12 cellular contexts compared by ENCODE assay signal in the genomic region with DNA sequence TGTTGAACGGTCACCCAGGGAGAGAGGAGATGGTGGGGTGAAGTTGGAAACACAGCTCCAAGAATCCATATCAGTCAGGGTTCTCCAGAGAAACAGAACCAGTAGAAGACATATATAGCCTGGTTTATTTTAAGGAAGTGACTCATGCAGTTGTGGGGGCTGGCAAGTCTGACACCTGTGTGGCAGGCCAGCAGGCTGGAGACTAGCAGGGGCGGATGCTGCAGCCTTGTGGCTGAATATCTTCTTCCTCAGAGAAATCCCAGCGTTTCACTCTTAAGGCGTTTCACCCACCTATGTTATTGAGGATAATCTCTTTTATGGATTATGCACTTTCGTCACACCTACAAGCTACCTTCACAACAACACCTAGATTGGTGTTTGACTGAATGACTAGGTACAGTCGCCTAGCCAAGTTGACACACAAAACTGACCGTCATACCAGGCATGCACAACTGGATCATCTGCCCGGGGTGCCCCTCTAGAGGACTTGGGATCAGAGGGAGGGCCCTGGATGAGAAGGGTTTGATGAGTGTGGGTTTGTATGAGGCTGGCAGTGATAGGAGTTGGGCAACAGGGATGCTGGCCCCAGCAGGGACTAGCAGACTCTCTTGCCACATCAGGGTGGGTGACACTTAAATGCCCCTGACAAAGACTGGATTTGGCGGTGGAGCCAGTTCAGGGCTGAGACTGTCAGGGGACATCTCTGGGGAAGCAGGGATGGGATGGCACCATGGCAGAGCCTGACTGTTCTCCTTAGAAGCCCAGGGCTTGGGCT. TPM values are rescaled to one million over a fixed set of nuclear protein-coding genes. Genes with fewer than 3 reads are reported as not detected.
DNase-seq lines count a peak whose midpoint lies in the region; ATAC-seq and TF ChIP-seq lines count a peak whose summit lies in the region.
"Had no signal": no experiment of that assay in that cellular context is flagged by ENCODE, and none has a peak within 500 bp of the region (broad histone marks: within the 10 kb centered on the region; RNA-seq: fewer than 3 reads in every experiment).

No MANE protein-coding gene starts in this region.

- H3K27me3 Mint-ChIP-seq in stimulated activated naive CD8-positive, alpha-beta T cell treated with anti-CD3 and anti-CD28 coated beads, Interleukin-15, amount 100 ng/mL, for 72 hours, result peaks cover 43% of the 10 kb centered on the region

- no peak overlapping the region for H3K9ac ChIP-seq in PC-3 (ENCODE audit: low read length)

- no peak overlapping the region for H3K4me3 ChIP-seq in PC-3 (ENCODE audit: low read length)
- H3K4me3 ChIP-seq in epithelial cell of esophagus (ENCODE audit: low read length), result no peak overlapping the region

- no peaks in the 10 kb centered on the region for H3K9me3 Mint-ChIP-seq in stimulated activated naive CD8-positive, alpha-beta T cell treated with anti-CD3 and anti-CD28 coated beads, Interleukin-15, amount 100 ng/mL, for 72 hours
- H3K9me3 Mint-ChIP-seq: T-helper 1 cell treated with Interleukin-12 subunit alpha and Interleukin-12 subunit beta and Interleukin-4 antibody, amounts not matched to agents 30 μg/mL and 1 μg/mL, for 36 hours had no signal

- ATAC-seq in PC-3, result peak; percentile 91
- ATAC-seq in stimulated activated naive CD8-positive, alpha-beta T cell treated with anti-CD3 and anti-CD28 coated beads, Interleukin-15, amount 100 ng/mL, for 72 hours, result peak; percentile 76

- no peak overlapping the region for H3K4me2 ChIP-seq in PC-3 (ENCODE audit: low read length)

- no peaks in the 10 kb centered on the region for H4K20me1 ChIP-seq in PC-3 (ENCODE audit: low read length)

- TF ChIP-seq CTCF in PC-3 (conservative IDR thresholded peaks at IDR 0.05; ENCODE audit: low read depth, low read length) (no peak), epithelial cell of esophagus (IDR thresholded peaks at IDR 0.05; ENCODE audit: insufficient read depth, low read depth, low read length, missing control alignments) (no peak)

- peaks cover 5% of the 10 kb centered on the region; the same call in 1 of the 2 replicates for H3K4me1 ChIP-seq in PC-3 (ENCODE audit: insufficient read depth, low read length)

- no peaks in the 10 kb centered on the region for H3F3A ChIP-seq in PC-3 (ENCODE audit: low read length, unreplicated experiment)

- intact Hi-C loops in PC-3 (cut with micrococcal nuclease), result no loop called here

- no peaks in the 10 kb centered on the region for H3K9me3 ChIP-seq in PC-3 (ENCODE audit: low read length)

- H3K79me2 ChIP-seq in PC-3 (ENCODE audit: low read length), result no peaks in the 10 kb centered on the region

- POLR2A ChIA-PET in PC-3 (lab: Charles Lee; ENCODE audit: unreplicated experiment), result no interaction called here

- no TSS peak for BruUV-seq in PC-3 (replicated peaks; lab: Mats Ljungman, UMichigan)

- H3K27ac ChIP-seq in PC-3 (ENCODE audit: low read length), result no peak overlapping the region

- no peak overlapping the region for H3K4me3 Mint-ChIP-seq in stimulated activated naive CD8-positive, alpha-beta T cell treated with anti-CD3 and anti-CD28 coated beads, Interleukin-15, amount 100 ng/mL, for 72 hours
- H3K4me3 Mint-ChIP-seq: T-helper 1 cell treated with Interleukin-12 subunit alpha and Interleukin-12 subunit beta and Interleukin-4 antibody, amounts not matched to agents 30 μg/mL and 1 μg/mL, for 36 hours had no signal

- no peaks in the 10 kb centered on the region for H3K36me3 ChIP-seq in PC-3 (ENCODE audit: low read depth, low read length)

- CTCF ChIA-PET in PC-3 (lab: Charles Lee), result no interaction called here

- H2AFZ ChIP-seq in PC-3 (ENCODE audit: low read length), result no peak overlapping the region

- no peak overlapping the region for H3K27ac Mint-ChIP-seq in stimulated activated naive CD8-positive, alpha-beta T cell treated with anti-CD3 and anti-CD28 coated beads, Interleukin-15, amount 100 ng/mL, for 72 hours
- H3K27ac Mint-ChIP-seq: T-helper 1 cell treated with Interleukin-12 subunit alpha and Interleukin-12 subunit beta and Interleukin-4 antibody, amounts not matched to agents 30 μg/mL and 1 μg/mL, for 36 hours had no signal

- H3K4me1 Mint-ChIP-seq in stimulated activated naive CD8-positive, alpha-beta T cell treated with anti-CD3 and anti-CD28 coated beads, Interleukin-15, amount 100 ng/mL, for 72 hours, result peaks cover 9% of the 10 kb centered on the region

- DNase-seq in activated effector memory CD4-positive, alpha-beta T cell treated with anti-CD3 and anti-CD28 coated beads, Interleukin-2, amount 50 U/mL, for 16 hours, result peak; percentile 55
- no peak for DNase-seq in activated effector memory CD4-positive, alpha-beta T cell treated with Interleukin-2 at 50 U/mL for 16 hours
- DNase-seq in PC-3 (peak; percentile 56), epithelial cell of esophagus (ENCODE audit: low read depth) (peak; percentile 36), GM03348 (ENCODE audit: low spot score) (no peak), iPS-NIHi11 (ENCODE audit: low spot score) (no peak), HPDE6-E6E7 (ENCODE audit: extremely low spot score) (no peak)
- peak in 1 of 2 donors; percentile 9 for DNase-seq in stimulated activated naive CD8-positive, alpha-beta T cell treated with anti-CD3 and anti-CD28 coated beads, Interleukin-15, amount 100 ng/mL, for 72 hours
- DNase-seq: NCI-H69, small intestine had no signal

- no peaks in the 10 kb centered on the region for H3K27me3 ChIP-seq in PC-3 (ENCODE audit: low read length)

- H3K9me2 ChIP-seq in PC-3 (replicated peaks; ENCODE audit: low read length), result no peaks in the 10 kb centered on the region

RNA-seq across cellular contexts. Expression of gene MROH2A, which starts 23.4 kb away (rescaled TPM):
- total RNA-seq in PC-3 (2014; rRNA removed), result not detected in 2 replicates
- total RNA-seq: chondrocyte had no signal

RNA-seq across cellular contexts. Expression of gene UGT1A1, which starts 41.5 kb away (rescaled TPM):
- total RNA-seq in PC-3 (2014; rRNA removed), result 0.33 TPM in 1 of 2 replicates, not detected in the other
- total RNA-seq: chondrocyte had no signal

RNA-seq across cellular contexts. Expression of gene HJURP, which starts 52.8 kb away (rescaled TPM):
- total RNA-seq in PC-3 (2014; rRNA removed), result 31.7 and 37.0 TPM in 2 replicates

Comparison
In these comparisons a context has a peak if more than half of its experiments do, and no peak if none do; other contexts are left out.
1. DNase-seq: peak in activated effector memory CD4-positive, alpha-beta T cell treated with anti-CD3 and anti-CD28 coated beads, Interleukin-2, amount 50 U/mL, for 16 hours (single experiment), PC-3 (single experiment) and epithelial cell of esophagus (single experiment); none in activated effector memory CD4-positive, alpha-beta T cell treated with Interleukin-2 at 50 U/mL for 16 hours (single experiment), GM03348 (single experiment), iPS-NIHi11 (single experiment) and HPDE6-E6E7 (single experiment).